In the genomic region with DNA sequence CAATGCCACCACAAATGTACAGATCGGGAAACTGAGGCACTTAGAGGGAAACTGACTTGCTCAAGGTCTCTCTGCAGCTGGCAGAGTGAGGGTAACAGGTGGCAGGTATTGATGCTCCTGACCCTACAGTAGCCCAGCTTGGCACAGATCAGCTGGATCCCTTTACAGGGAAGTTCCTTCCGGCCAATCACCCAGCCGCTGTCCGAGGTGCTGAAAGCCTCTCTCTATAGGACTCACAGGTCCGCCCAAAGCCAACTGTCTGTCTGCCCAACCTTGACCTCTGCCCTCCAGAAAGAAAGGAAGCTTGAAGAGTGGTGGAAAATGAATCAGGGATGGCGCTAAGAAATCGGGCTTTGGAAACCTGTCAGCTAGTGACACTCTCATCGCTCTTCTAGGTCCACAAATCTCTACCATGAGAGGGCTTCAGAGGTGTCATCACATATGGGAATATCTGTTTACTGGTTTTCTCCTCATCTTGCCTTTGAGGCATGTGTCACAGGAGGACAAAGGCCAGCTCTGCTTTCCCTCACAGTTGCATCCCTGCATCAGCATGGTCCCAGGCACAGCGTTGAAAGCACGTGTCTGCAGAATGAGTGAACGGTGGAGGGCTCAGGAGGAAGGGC, we compare ENCODE assay signal across 1 cellular context.
TF ChIP-seq lines count a peak whose summit lies in the region.

No MANE protein-coding gene starts in this region.

TF ChIP-seq in K562, 482 proteins besides CTCF, POLR2A, EP300 and RAD21 (continued from another document and continues in another):
- TF ChIP-seq E2F5 (CRISPR knock-in tag; IDR thresholded peaks at IDR 0.05) (0 out of 2 replicates have a peak, but pooled peaks have one; percentile 38), FOXK1 (CRISPR knock-in tag; IDR thresholded peaks at IDR 0.05; ENCODE audit: borderline replicate concordance) (no peak), NUFIP1 (IDR thresholded peaks at IDR 0.05; ENCODE audit: partially characterized antibody) (no peak), NEUROD1 (IDR thresholded peaks at IDR 0.05; ENCODE audit: borderline replicate concordance, low read depth, low read length, partially characterized antibody) (no peak), NR2C2 (CRISPR knock-in tag; IDR thresholded peaks at IDR 0.05) (no peak), NR2C2 (tag; IDR thresholded peaks at IDR 0.05) (0 out of 2 replicates have a peak, but pooled peaks have one; percentile 20), ZNF165 (CRISPR knock-in tag; IDR thresholded peaks at IDR 0.05; ENCODE audit: borderline replicate concordance) (0 out of 2 replicates have a peak, but pooled peaks have one; percentile 23), ZSCAN32 (CRISPR knock-in tag; IDR thresholded peaks at IDR 0.05) (no peak), CGGBP1 (CRISPR knock-in tag; IDR thresholded peaks at IDR 0.05) (no peak), NFE2L1 (tag; IDR thresholded peaks at IDR 0.05; ENCODE audit: borderline replicate concordance, low read depth) (no peak), ZSCAN29 (IDR thresholded peaks at IDR 0.05) (no peak), CXXC5 (CRISPR knock-in tag; IDR thresholded peaks at IDR 0.05) (peak; percentile 35), TEAD2 (tag; IDR thresholded peaks at IDR 0.05) (no peak), HDAC6 (IDR thresholded peaks at IDR 0.05; ENCODE audit: low read depth, low read length) (no peak), HDAC2 (IDR thresholded peaks at IDR 0.05) (peak; percentile 37; the same call in 1 of the 2 replicates), ETV5 (CRISPR knock-in tag; IDR thresholded peaks at IDR 0.05; ENCODE audit: low read depth) (peak; percentile 35; the same call in 1 of the 2 replicates), TCF3 (CRISPR knock-in tag; IDR thresholded peaks at IDR 0.05) (peak; percentile 12; the same call in 1 of the 2 replicates), BCL6 (CRISPR knock-in tag; IDR thresholded peaks at IDR 0.05) (no peak), PRMT5 (CRISPR knock-in tag; IDR thresholded peaks at IDR 0.05) (peak; percentile 90), MTF1 (CRISPR knock-in tag; IDR thresholded peaks at IDR 0.05; ENCODE audit: borderline replicate concordance) (no peak), ZNF644 (tag; IDR thresholded peaks at IDR 0.05; ENCODE audit: low read depth) (peak; percentile 53; the same call in 1 of the 2 replicates), PHF8 (IDR thresholded peaks at IDR 0.05; ENCODE audit: borderline replicate concordance, low read length) (no peak), FOSL1 (tag; conservative IDR thresholded peaks at IDR 0.05) (no peak), ZNF398 (CRISPR knock-in tag; IDR thresholded peaks at IDR 0.05) (no peak), CBX2 (IDR thresholded peaks at IDR 0.05; ENCODE audit: insufficient read depth, low read length, poor library complexity, severe bottlenecking) (no peak), ZNF766 (CRISPR knock-in tag; conservative IDR thresholded peaks at IDR 0.05) (peak; percentile 78), TFAP4 (CRISPR knock-in tag; IDR thresholded peaks at IDR 0.05; ENCODE audit: borderline replicate concordance) (peak; percentile 41), DMBX1 (CRISPR knock-in tag; IDR thresholded peaks at IDR 0.05; ENCODE audit: borderline replicate concordance) (peak; percentile 38; the same call in 1 of the 2 replicates), MTA2 (IDR thresholded peaks at IDR 0.05; ENCODE audit: low read depth) (no peak), NCOA6 (IDR thresholded peaks at IDR 0.05) (no peak), ID3 (CRISPR knock-in tag; IDR thresholded peaks at IDR 0.05) (no peak), ID3 (tag; IDR thresholded peaks at IDR 0.05) (peak; percentile 68; the same call in 1 of the 2 replicates), IFI16 (CRISPR knock-in tag; IDR thresholded peaks at IDR 0.05) (no peak), SMAD3 (CRISPR knock-in tag; conservative IDR thresholded peaks at IDR 0.05) (no peak), DLX4 (CRISPR knock-in tag; IDR thresholded peaks at IDR 0.05) (no peak), ZNF75A (CRISPR knock-in tag; IDR thresholded peaks at IDR 0.05) (no peak), POLR3A (IDR thresholded peaks at IDR 0.05; ENCODE audit: borderline replicate concordance, extremely low read depth, insufficient read depth, insufficient read length) (no peak), STAT5A (IDR thresholded peaks at IDR 0.05; ENCODE audit: borderline replicate concordance, low read length) (no peak)
- TF ChIP-seq, protein P1, sequence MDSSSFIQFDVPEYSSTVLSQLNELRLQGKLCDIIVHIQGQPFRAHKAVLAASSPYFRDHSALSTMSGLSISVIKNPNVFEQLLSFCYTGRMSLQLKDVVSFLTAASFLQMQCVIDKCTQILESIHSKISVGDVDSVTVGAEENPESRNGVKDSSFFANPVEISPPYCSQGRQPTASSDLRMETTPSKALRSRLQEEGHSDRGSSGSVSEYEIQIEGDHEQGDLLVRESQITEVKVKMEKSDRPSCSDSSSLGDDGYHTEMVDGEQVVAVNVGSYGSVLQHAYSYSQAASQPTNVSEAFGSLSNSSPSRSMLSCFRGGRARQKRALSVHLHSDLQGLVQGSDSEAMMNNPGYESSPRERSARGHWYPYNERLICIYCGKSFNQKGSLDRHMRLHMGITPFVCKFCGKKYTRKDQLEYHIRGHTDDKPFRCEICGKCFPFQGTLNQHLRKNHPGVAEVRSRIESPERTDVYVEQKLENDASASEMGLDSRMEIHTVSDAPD (CRISPR knock-in tag; IDR thresholded peaks at IDR 0.05), result no peak
- TF ChIP-seq, protein P2, sequence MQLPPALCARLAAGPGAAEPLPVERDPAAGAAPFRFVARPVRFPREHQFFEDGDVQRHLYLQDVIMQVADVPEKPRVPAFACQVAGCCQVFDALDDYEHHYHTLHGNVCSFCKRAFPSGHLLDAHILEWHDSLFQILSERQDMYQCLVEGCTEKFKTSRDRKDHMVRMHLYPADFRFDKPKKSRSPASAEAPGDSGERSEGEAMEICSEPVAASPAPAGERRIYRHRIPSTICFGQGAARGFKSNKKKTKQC (CRISPR knock-in tag; IDR thresholded peaks at IDR 0.05), result peak; percentile 90
- TF ChIP-seq, protein P3, sequence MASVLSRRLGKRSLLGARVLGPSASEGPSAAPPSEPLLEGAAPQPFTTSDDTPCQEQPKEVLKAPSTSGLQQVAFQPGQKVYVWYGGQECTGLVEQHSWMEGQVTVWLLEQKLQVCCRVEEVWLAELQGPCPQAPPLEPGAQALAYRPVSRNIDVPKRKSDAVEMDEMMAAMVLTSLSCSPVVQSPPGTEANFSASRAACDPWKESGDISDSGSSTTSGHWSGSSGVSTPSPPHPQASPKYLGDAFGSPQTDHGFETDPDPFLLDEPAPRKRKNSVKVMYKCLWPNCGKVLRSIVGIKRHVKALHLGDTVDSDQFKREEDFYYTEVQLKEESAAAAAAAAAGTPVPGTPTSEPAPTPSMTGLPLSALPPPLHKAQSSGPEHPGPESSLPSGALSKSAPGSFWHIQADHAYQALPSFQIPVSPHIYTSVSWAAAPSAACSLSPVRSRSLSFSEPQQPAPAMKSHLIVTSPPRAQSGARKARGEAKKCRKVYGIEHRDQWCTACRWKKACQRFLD (CRISPR knock-in tag; IDR thresholded peaks at IDR 0.05), result 0 out of 2 replicates have a peak, but pooled peaks have one; percentile 30
- TF ChIP-seq, protein P4, sequence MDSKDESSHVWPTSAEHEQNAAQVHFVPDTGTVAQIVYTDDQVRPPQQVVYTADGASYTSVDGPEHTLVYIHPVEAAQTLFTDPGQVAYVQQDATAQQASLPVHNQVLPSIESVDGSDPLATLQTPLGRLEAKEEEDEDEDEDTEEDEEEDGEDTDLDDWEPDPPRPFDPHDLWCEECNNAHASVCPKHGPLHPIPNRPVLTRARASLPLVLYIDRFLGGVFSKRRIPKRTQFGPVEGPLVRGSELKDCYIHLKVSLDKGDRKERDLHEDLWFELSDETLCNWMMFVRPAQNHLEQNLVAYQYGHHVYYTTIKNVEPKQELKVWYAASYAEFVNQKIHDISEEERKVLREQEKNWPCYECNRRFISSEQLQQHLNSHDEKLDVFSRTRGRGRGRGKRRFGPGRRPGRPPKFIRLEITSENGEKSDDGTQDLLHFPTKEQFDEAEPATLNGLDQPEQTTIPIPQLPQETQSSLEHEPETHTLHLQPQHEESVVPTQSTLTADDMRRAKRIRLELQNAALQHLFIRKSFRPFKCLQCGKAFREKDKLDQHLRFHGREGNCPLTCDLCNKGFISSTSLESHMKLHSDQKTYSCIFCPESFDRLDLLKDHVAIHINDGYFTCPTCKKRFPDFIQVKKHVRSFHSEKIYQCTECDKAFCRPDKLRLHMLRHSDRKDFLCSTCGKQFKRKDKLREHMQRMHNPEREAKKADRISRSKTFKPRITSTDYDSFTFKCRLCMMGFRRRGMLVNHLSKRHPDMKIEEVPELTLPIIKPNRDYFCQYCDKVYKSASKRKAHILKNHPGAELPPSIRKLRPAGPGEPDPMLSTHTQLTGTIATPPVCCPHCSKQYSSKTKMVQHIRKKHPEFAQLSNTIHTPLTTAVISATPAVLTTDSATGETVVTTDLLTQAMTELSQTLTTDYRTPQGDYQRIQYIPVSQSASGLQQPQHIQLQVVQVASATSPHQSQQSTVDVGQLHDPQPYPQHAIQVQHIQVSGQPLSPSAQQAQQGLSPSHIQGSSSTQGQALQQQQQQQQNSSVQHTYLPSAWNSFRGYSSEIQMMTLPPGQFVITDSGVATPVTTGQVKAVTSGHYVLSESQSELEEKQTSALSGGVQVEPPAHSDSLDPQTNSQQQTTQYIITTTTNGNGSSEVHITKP (IDR thresholded peaks at IDR 0.05; ENCODE audit: partially characterized antibody), result no peak
- TF ChIP-seq, protein P5, sequence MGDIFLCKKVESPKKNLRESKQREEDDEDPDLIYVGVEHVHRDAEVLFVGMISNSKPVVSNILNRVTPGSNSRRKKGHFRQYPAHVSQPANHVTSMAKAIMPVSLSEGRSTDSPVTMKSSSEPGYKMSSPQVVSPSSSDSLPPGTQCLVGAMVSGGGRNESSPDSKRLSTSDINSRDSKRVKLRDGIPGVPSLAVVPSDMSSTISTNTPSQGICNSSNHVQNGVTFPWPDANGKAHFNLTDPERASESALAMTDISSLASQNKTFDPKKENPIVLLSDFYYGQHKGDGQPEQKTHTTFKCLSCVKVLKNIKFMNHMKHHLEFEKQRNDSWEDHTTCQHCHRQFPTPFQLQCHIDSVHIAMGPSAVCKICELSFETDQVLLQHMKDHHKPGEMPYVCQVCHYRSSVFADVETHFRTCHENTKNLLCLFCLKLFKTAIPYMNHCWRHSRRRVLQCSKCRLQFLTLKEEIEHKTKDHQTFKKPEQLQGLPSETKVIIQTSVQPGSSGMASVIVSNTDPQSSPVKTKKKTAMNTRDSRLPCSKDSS (IDR thresholded peaks at IDR 0.05; ENCODE audit: low read depth, partially characterized antibody), result no peak
- TF ChIP-seq, protein P6, sequence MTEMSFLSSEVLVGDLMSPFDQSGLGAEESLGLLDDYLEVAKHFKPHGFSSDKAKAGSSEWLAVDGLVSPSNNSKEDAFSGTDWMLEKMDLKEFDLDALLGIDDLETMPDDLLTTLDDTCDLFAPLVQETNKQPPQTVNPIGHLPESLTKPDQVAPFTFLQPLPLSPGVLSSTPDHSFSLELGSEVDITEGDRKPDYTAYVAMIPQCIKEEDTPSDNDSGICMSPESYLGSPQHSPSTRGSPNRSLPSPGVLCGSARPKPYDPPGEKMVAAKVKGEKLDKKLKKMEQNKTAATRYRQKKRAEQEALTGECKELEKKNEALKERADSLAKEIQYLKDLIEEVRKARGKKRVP (CRISPR knock-in tag; IDR thresholded peaks at IDR 0.05), result no peak
